Comparison of ENCODE assay signal across 11 cellular contexts in the genomic region with DNA sequence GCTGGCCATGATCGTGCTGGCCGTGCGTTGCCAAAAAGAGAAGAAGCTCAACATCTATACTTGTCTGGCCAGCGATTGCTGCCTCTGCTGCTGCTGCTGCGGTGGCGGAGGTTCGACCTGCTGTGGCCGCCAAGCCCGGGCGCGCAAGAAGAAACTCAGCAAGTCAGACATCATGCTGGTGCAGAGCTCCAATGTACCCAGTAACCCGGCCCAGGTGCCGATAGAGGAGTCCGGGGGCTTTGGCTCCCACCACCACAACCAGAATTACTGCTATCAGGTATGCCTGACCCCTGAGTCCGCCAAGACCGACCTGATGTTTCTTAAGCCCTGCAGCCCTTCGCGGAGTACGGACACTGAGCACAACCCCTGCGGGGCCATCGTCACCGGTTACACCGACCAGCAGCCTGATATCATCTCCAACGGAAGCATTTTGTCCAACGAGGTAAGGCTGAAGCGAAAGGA. TPM values are rescaled to one million over a fixed set of nuclear protein-coding genes. Genes with fewer than 3 reads are reported as not detected.
DNase-seq lines count a peak whose midpoint lies in the region; ATAC-seq, FAIRE-seq and TF ChIP-seq lines count a peak whose summit lies in the region.
"Had no signal": no experiment of that assay in that cellular context is flagged by ENCODE, and none has a peak within 500 bp of the region (broad histone marks: within the 10 kb centered on the region; RNA-seq: fewer than 3 reads in every experiment).

No MANE protein-coding gene starts in this region.

- H3K9me3 ChIP-seq in neuronal stem cell (replicated peaks in 1 of 2; ENCODE audit: control insufficient read depth in 2 of 2, insufficient read depth in 1 of 2, low read depth in 1 of 2, low read length in 2 of 2): peaks cover 0 to 8% of the 10 kb centered on the region in 2 donors

- peak overlapping the region; percentile 72 for H2BK15ac ChIP-seq in neuronal stem cell (ENCODE audit: low read length)

- H3K4me2 ChIP-seq in neuronal stem cell (ENCODE audit: insufficient read depth, low read length, poor library complexity, severe bottlenecking): peak overlapping the region; percentile 90

- no peak overlapping the region for H3K14ac ChIP-seq in neuronal stem cell (ENCODE audit: low read length)

- ATAC-seq in GM21447 (IDR thresholded peaks at IDR 0.05; ENCODE audit: unreplicated experiment): no peak
- ATAC-seq in HG02970 (IDR thresholded peaks at IDR 0.05; ENCODE audit: low FRiP score, unreplicated experiment): no peak

- no peak overlapping the region for H2AK5ac ChIP-seq in neuronal stem cell (ENCODE audit: low read depth, low read length)

- H3K27ac Mint-ChIP-seq in HFFc6: peak overlapping the region; percentile 62; the same call in 1 of the 2 replicates

- H2BK12ac ChIP-seq in neuronal stem cell (ENCODE audit: low read length): peak overlapping the region; percentile 49

- H3K27me3 Mint-ChIP-seq in HFFc6 (ENCODE audit: insufficient read depth): peaks cover 13% of the 10 kb centered on the region

- H3K4me1 Mint-ChIP-seq in HFFc6 (ENCODE audit: low read depth): peaks cover 51% of the 10 kb centered on the region

- H3K4me3 Mint-ChIP-seq in HFFc6: peak overlapping the region; percentile 95

- H2BK5ac ChIP-seq in neuronal stem cell (ENCODE audit: low read length): peak overlapping the region; percentile 67

- no peak overlapping the region for H4K8ac ChIP-seq in neuronal stem cell (ENCODE audit: low read depth, low read length)

- H2BK120ac ChIP-seq in neuronal stem cell (ENCODE audit: low read depth, low read length): no peak overlapping the region

- H3K23ac ChIP-seq in neuronal stem cell (ENCODE audit: low read depth, low read length, poor library complexity): peak overlapping the region; percentile 87

- H3K36me3 ChIP-seq in neuronal stem cell (replicated peaks in 1 of 2; ENCODE audit: control insufficient read depth in 2 of 2, insufficient read depth in 2 of 2, low read length in 2 of 2): no peaks in the 10 kb centered on the region

- H4K91ac ChIP-seq in neuronal stem cell (ENCODE audit: low read depth, low read length, poor library complexity): no peak overlapping the region

- H3K4me3 ChIP-seq in epithelial cell of proximal tubule (ENCODE audit: low read depth, low read length) (peak overlapping the region; percentile 7), neuronal stem cell (ENCODE audit: low read length in 2 of 2) (peak overlapping the region; percentile 44 to 76)

- FAIRE-seq in frontal cortex (lab: Jason Lieb, UNC): no peak
- FAIRE-seq: G401.6 had no signal

- WGBS in neuronal stem cell (ENCODE audit: extremely low coverage in 2 of 2, insufficient read length in 2 of 2, insufficient replicate concordance in 1 of 2), 2 donors: no CpG with 5 or more reads among the region's 26 CpGs

- no peak for TF ChIP-seq CTCF in HFFc6 (IDR thresholded peaks at IDR 0.05)
- TF ChIP-seq CTCF in epithelial cell of proximal tubule (conservative IDR thresholded peaks at IDR 0.05; ENCODE audit: low read depth, low read length): no peak

- peaks cover 5% of the 10 kb centered on the region; the same call in 1 of the 2 replicates for H3K36me3 Mint-ChIP-seq in HFFc6 (ENCODE audit: low read depth)

- H2AFZ ChIP-seq in neuronal stem cell (ENCODE audit: low read length): peak overlapping the region; percentile 94

- peaks cover 3 to 11% of the 10 kb centered on the region in 2 donors for H3K4me1 ChIP-seq in neuronal stem cell (ENCODE audit: control insufficient read depth in 2 of 2, insufficient read depth in 1 of 2, low read depth in 1 of 2, low read length in 2 of 2)

- no peak overlapping the region for H3K27ac ChIP-seq in neuronal stem cell (replicated peaks; ENCODE audit: low read length)

- no peak overlapping the region for H3K4ac ChIP-seq in neuronal stem cell (ENCODE audit: low read length)

- peak overlapping the region; percentile 65 for H3K18ac ChIP-seq in neuronal stem cell (ENCODE audit: low read length)

- H3K9me3 Mint-ChIP-seq in HFFc6: no peaks in the 10 kb centered on the region

- no peaks in the 10 kb centered on the region for H3K79me1 ChIP-seq in neuronal stem cell (ENCODE audit: low read depth, low read length)

- peak overlapping the region; percentile 87 for H3K9ac ChIP-seq in neuronal stem cell (ENCODE audit: low read depth, low read length, poor library complexity)

- peaks cover 0 to 48% (median 9%) of the 10 kb centered on the region in 3 experiments for H3K27me3 ChIP-seq in neuronal stem cell (ENCODE audit: control insufficient read depth in 3 of 3, insufficient read depth in 3 of 3, low read depth in 1 of 3, low read length in 3 of 3)

- peak; percentile 14 for DNase-seq in AG20443 (ENCODE audit: low spot score)
- no peak for DNase-seq in HFFc6
- no peak for DNase-seq in epithelial cell of proximal tubule (ENCODE audit: low read depth)
- DNase-seq in neuronal stem cell (ENCODE audit: low spot score): no peak
- DNase-seq in NCI-H146 (lab: John Stamatoyannopoulos, UW): no peak
- DNase-seq in frontal cortex (ENCODE audit: low spot score in 2 of 2): no peak
- DNase-seq: activated naive CD4-positive, alpha-beta T cell had no signal

RNA-seq across cellular contexts. Expression of gene PCDH10, which starts 3.3 kb away (rescaled TPM):
- total RNA-seq in HFFc6 (2021; fragmentation: NEBNext Ultra II Directional; extraction: Animal tissue kit (Norgen Biotek cat#: 25700)): 100 to 1,000 TPM in 1 of 6 experiments, 10 to 100 TPM in 5; 25.2 to 151 (median 26.8) TPM
- total RNA-seq in epithelial cell of proximal tubule: 0.14 and 0.46 TPM in 2 replicates
- polyA plus RNA-seq in neuronal stem cell (2013, experiment 1 of 2): 1.2 TPM
- polyA plus RNA-seq in neuronal stem cell (2013, experiment 2 of 2): 1.1 TPM
- 110 TPM for total RNA-seq in frontal cortex
- total RNA-seq: HT-29 had no signal

Comparison
In these comparisons a context has a peak if more than half of its experiments do, and no peak if none do; other contexts are left out.
1. RNA of gene PCDH10, which starts 3.3 kb away (total RNA-seq): 110 TPM in frontal cortex (single experiment) and 25.2 to 151 TPM in HFFc6; 0.14 to 0.46 TPM in epithelial cell of proximal tubule; every median in the first group is over 10 times any median in the second.